Comparison of ENCODE assay signal across 15 cellular contexts in the genomic region with DNA sequence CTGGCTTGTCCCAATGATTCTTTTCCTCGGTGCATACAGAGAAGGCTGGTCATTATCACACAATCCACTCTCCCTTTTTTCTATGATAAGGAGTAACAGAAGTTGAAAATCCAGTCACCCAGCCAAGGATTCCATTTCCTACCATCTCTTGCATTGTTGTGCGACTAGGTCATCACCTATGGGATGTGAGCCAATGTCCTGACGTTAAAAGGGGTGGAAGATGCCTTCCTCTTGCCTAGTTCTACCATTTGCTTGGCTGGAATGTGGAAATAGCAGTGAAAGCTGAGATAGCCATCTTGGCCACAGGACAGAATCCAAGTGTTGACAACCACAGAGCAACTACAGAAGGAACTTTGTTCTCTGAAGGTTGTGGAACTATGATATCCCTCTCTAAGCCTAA.
DNase-seq lines count a peak whose midpoint lies in the region; ATAC-seq and TF ChIP-seq lines count a peak whose summit lies in the region.
"Had no signal": no experiment of that assay in that cellular context is flagged by ENCODE, and none has a peak within 500 bp of the region (broad histone marks: within the 10 kb centered on the region; RNA-seq: fewer than 3 reads in every experiment).

No MANE protein-coding gene starts in this region.

- H3K18ac ChIP-seq in trophoblast cell (ENCODE audit: low read length): no peak overlapping the region

- H3F3A ChIP-seq in GM23248 (ENCODE audit: insufficient read depth): peaks cover 19% of the 10 kb centered on the region

- H4K8ac ChIP-seq in trophoblast cell (ENCODE audit: low read depth, low read length): no peak overlapping the region

- no peak overlapping the region for H3K4me3 Mint-ChIP-seq in activated CD8-positive, alpha-beta T cell treated with anti-CD3 and anti-CD28 coated beads, Interleukin-2, amount 10 ng/mL, durations not matched to agents 7 days and 5 days

- H3K79me2 ChIP-seq in GM23248 (ENCODE audit: insufficient read depth) (no peaks in the 10 kb centered on the region), trophoblast cell (ENCODE audit: control insufficient read depth, insufficient read depth, low read length, poor library complexity) (no peaks in the 10 kb centered on the region)

- POLR2A ChIA-PET in activated CD8-positive, alpha-beta T cell treated with anti-CD3 and anti-CD28 coated beads, Interleukin-2, amount 10 ng/mL, durations not matched to agents 7 days and 5 days (lab: Charles Lee): no interaction called here

- H4K91ac ChIP-seq in trophoblast cell (ENCODE audit: low read depth, low read length): no peak overlapping the region

- H3K36me3 ChIP-seq in GM23248 (ENCODE audit: low read depth) (no peaks in the 10 kb centered on the region), RWPE2 (ENCODE audit: low read depth) (no peaks in the 10 kb centered on the region), trophoblast cell (ENCODE audit: control insufficient read depth in 1 of 2, insufficient read depth in 2 of 2, low read length in 2 of 2) (no peaks in the 10 kb centered on the region)
- H3K36me3 ChIP-seq: breast epithelium, lower lobe of right lung had no signal

- H2AFZ ChIP-seq in GM23248: no peak overlapping the region
- H2AFZ ChIP-seq in trophoblast cell (ENCODE audit: insufficient read depth, low read length, poor library complexity): no peak overlapping the region

- no peaks in the 10 kb centered on the region for H3K4me1 Mint-ChIP-seq in activated CD8-positive, alpha-beta T cell treated with anti-CD3 and anti-CD28 coated beads, Interleukin-2, amount 10 ng/mL, durations not matched to agents 7 days and 5 days (ENCODE audit: low read depth)

- WGBS in GM23248 (ENCODE audit: low coverage in 1 of 2, low lambda C conversion rate in 2 of 2, missing lambda C conversion rate in 2 of 2), 2 experiments: 15 to 29% methylated on average over 3 of the region's 3 CpGs
- WGBS in trophoblast cell (ENCODE audit: extremely low coverage, insufficient coverage, insufficient read length): no CpG with 5 or more reads among the region's 3 CpGs

- no peak overlapping the region for H4K12ac ChIP-seq in trophoblast cell (ENCODE audit: low read depth, low read length)

- H3K27ac Mint-ChIP-seq in activated CD8-positive, alpha-beta T cell treated with anti-CD3 and anti-CD28 coated beads, Interleukin-2, amount 10 ng/mL, durations not matched to agents 7 days and 5 days: no peak overlapping the region
- H3K27ac Mint-ChIP-seq: activated T-helper 2 cell treated with anti-CD3 and anti-CD28 coated beads, Interferon-gamma antibody, Interleukin-2, Interleukin-4, amounts not matched to agents 10 μg/mL and 5 μg/mL and 100 μg/mL, durations not matched to agents 14 hours and 24 hours and 36 hours had no signal

- H2AK5ac ChIP-seq in trophoblast cell (ENCODE audit: low read length): no peak overlapping the region

- TF ChIP-seq CTCF in RWPE2 (IDR thresholded peaks at IDR 0.05; ENCODE audit: poor library complexity, severe bottlenecking): no peak

- no peak overlapping the region for H2BK12ac ChIP-seq in trophoblast cell (ENCODE audit: low read length)

- H3K4me3 ChIP-seq in GM23248: no peak overlapping the region
- no peak overlapping the region for H3K4me3 ChIP-seq in RWPE2 (ENCODE audit: severe bottlenecking)
- H3K4me3 ChIP-seq in trophoblast cell (ENCODE audit: low read depth, low read length): no peak overlapping the region
- H3K4me3 ChIP-seq: breast epithelium, lower lobe of right lung, testis had no signal

- H3K27me3 ChIP-seq in GM23248 (replicated peaks; ENCODE audit: insufficient read depth): no peaks in the 10 kb centered on the region
- H3K27me3 ChIP-seq in RWPE2 (ENCODE audit: insufficient read depth, poor library complexity, severe bottlenecking): no peaks in the 10 kb centered on the region
- no peaks in the 10 kb centered on the region for H3K27me3 ChIP-seq in trophoblast cell (ENCODE audit: insufficient read depth, low read length)
- H3K27me3 ChIP-seq: breast epithelium, testis had no signal

- no peak overlapping the region for H3K23ac ChIP-seq in trophoblast cell (ENCODE audit: low read length)

- no peak overlapping the region for H3K27ac ChIP-seq in GM23248
- H3K27ac ChIP-seq in RWPE2 (ENCODE audit: poor library complexity, severe bottlenecking): peak overlapping the region; percentile 27
- H3K27ac ChIP-seq in epithelial cell of prostate: no peak overlapping the region
- H3K27ac ChIP-seq in trophoblast cell (ENCODE audit: low read depth, low read length): peak overlapping the region; percentile 25
- H3K27ac ChIP-seq: lower lobe of right lung, testis had no signal

- peaks cover 7% of the 10 kb centered on the region for H3K79me1 ChIP-seq in trophoblast cell (ENCODE audit: low read length)

- no peaks in the 10 kb centered on the region for H3K36me3 Mint-ChIP-seq in activated CD8-positive, alpha-beta T cell treated with anti-CD3 and anti-CD28 coated beads, Interleukin-2, amount 10 ng/mL, durations not matched to agents 7 days and 5 days (ENCODE audit: low read depth)

- H4K20me1 ChIP-seq in GM23248 (ENCODE audit: insufficient read depth): no peaks in the 10 kb centered on the region

- no peaks in the 10 kb centered on the region for H3K9me3 Mint-ChIP-seq in activated CD8-positive, alpha-beta T cell treated with anti-CD3 and anti-CD28 coated beads, Interleukin-2, amount 10 ng/mL, durations not matched to agents 7 days and 5 days (ENCODE audit: insufficient read depth)
- H3K9me3 Mint-ChIP-seq: activated T-helper 2 cell treated with anti-CD3 and anti-CD28 coated beads, Interferon-gamma antibody, Interleukin-2, Interleukin-4, amounts not matched to agents 10 μg/mL and 5 μg/mL and 100 μg/mL, durations not matched to agents 14 hours and 24 hours and 36 hours had no signal

- no peak overlapping the region for H3K9ac ChIP-seq in GM23248
- no peak overlapping the region for H3K9ac ChIP-seq in trophoblast cell (ENCODE audit: low read length)

- H2BK5ac ChIP-seq in trophoblast cell (ENCODE audit: low read depth, low read length, poor library complexity): no peak overlapping the region

- no peak overlapping the region for H2BK120ac ChIP-seq in trophoblast cell (ENCODE audit: insufficient read depth, low read length, poor library complexity)

- peak; percentile 88 for DNase-seq in GM23248
- DNase-seq in RWPE2 (ENCODE audit: low spot score): no peak
- peak; percentile 45 for DNase-seq in epithelial cell of prostate (ENCODE audit: low read depth, low spot score)
- DNase-seq in trophoblast cell: peak; percentile 95 to 98
- no peak for DNase-seq in activated CD8-positive, alpha-beta T cell treated with anti-CD3 and anti-CD28 coated beads, Interleukin-2, amount 10 ng/mL, durations not matched to agents 7 days and 5 days
- no peak for DNase-seq in middle frontal gyrus (ENCODE audit: extremely low spot score, low spot score)
- DNase-seq: activated CD4-positive, alpha-beta T cell treated with anti-CD3 and anti-CD28 coated beads, Interleukin-2, amount 50 U/mL, for 4 hours; hippocampal formation; lower lobe of right lung; NCI-H2227 treated with DMSO at 0.1 percent for 48 hours; testis had no signal

- no peaks in the 10 kb centered on the region for H3K9me2 ChIP-seq in GM23248 (ENCODE audit: insufficient read depth)

- CTCF ChIA-PET in activated CD8-positive, alpha-beta T cell treated with anti-CD3 and anti-CD28 coated beads, Interleukin-2, amount 10 ng/mL, durations not matched to agents 7 days and 5 days (lab: Charles Lee): no interaction called here

- H3K4me2 ChIP-seq in GM23248 (ENCODE audit: unreplicated experiment) (peak overlapping the region; percentile 30), trophoblast cell (ENCODE audit: low read length) (no peak overlapping the region)

- H3K4me1 ChIP-seq in GM23248 (ENCODE audit: insufficient read depth): peaks cover 22% of the 10 kb centered on the region
- H3K4me1 ChIP-seq in RWPE2 (ENCODE audit: insufficient read depth, poor library complexity, severe bottlenecking): peaks cover 9% of the 10 kb centered on the region
- H3K4me1 ChIP-seq in trophoblast cell (ENCODE audit: control insufficient read depth in 1 of 2, insufficient read depth in 2 of 2, low read length in 2 of 2): peaks cover 4 to 10% of the 10 kb centered on the region in 2 experiments
- H3K4me1 ChIP-seq: breast epithelium, lower lobe of right lung, testis had no signal

- H3K9me3 ChIP-seq in GM23248 (ENCODE audit: low read depth) (no peaks in the 10 kb centered on the region), RWPE2 (ENCODE audit: severe bottlenecking) (no peaks in the 10 kb centered on the region), trophoblast cell (ENCODE audit: insufficient read depth, low read depth, low read length) (no peaks in the 10 kb centered on the region)
- H3K9me3 ChIP-seq: breast epithelium, testis had no signal

- ATAC-seq in RWPE2 (ENCODE audit: low read depth) (peak; percentile 93), GM21381 (IDR thresholded peaks at IDR 0.05; ENCODE audit: unreplicated experiment) (no peak), GM19463 (IDR thresholded peaks at IDR 0.05; ENCODE audit: unreplicated experiment) (no peak)
- ATAC-seq in activated CD8-positive, alpha-beta T cell treated with anti-CD3 and anti-CD28 coated beads, Interleukin-2, amount 10 ng/mL, durations not matched to agents 7 days and 5 days: no peak
- ATAC-seq: lower lobe of right lung had no signal

- in situ Hi-C loops in GM23248 (cut with MboI): no loop called here

- peaks cover 8% of the 10 kb centered on the region for H3K27me3 Mint-ChIP-seq in activated CD8-positive, alpha-beta T cell treated with anti-CD3 and anti-CD28 coated beads, Interleukin-2, amount 10 ng/mL, durations not matched to agents 7 days and 5 days (ENCODE audit: low read depth)

- H3K4ac ChIP-seq in trophoblast cell (ENCODE audit: low read depth, low read length): no peak overlapping the region

- no peak overlapping the region for H3K14ac ChIP-seq in trophoblast cell (ENCODE audit: low read length)

Comparison
In these comparisons a context has a peak if more than half of its experiments do, and no peak if none do; other contexts are left out.
1. DNase-seq: peak in GM23248 (single experiment), epithelial cell of prostate (single experiment) and trophoblast cell (2 of 2); none in RWPE2 (single experiment), activated CD8-positive, alpha-beta T cell treated with anti-CD3 and anti-CD28 coated beads, Interleukin-2, amount 10 ng/mL, durations not matched to agents 7 days and 5 days (single experiment) and middle frontal gyrus (single experiment).
2. H3K27ac ChIP-seq: peak in RWPE2 (single experiment) and trophoblast cell (single experiment); none in GM23248 (single experiment) and epithelial cell of prostate (single experiment).